ENCODE assay signal across 1 cellular context in genomic region chr20:44393608-44394519, GRCh38.
TF ChIP-seq lines count a peak whose summit lies in the region.

No MANE protein-coding gene starts in this region.

TF ChIP-seq in HepG2, 621 proteins besides CTCF, POLR2A, EP300 and RAD21 (continued from another document and continues in another):
- no peak; the same call in 1 of the 2 replicates for TF ChIP-seq ZNF142 (CRISPR knock-in tag; IDR thresholded peaks at IDR 0.05)
- no peak for TF ChIP-seq HNRNPL (IDR thresholded peaks at IDR 0.05; ENCODE audit: low read depth, low read length)
- no peak for TF ChIP-seq ZFY (CRISPR knock-in tag; IDR thresholded peaks at IDR 0.05)
- TF ChIP-seq ZNF83 (CRISPR knock-in tag; IDR thresholded peaks at IDR 0.05; ENCODE audit: borderline replicate concordance), result no peak
- TF ChIP-seq LCORL (IDR thresholded peaks at IDR 0.05), result no peak
- no peak for TF ChIP-seq LCORL (CRISPR knock-in tag; IDR thresholded peaks at IDR 0.05)
- no peak for TF ChIP-seq ZBTB3 (CRISPR knock-in tag; IDR thresholded peaks at IDR 0.05; ENCODE audit: borderline replicate concordance, low read depth)
- no peak; the same call in 1 of the 2 replicates for TF ChIP-seq PHF20 (CRISPR knock-in tag; IDR thresholded peaks at IDR 0.05)
- TF ChIP-seq JDP2 (CRISPR knock-in tag; IDR thresholded peaks at IDR 0.05; ENCODE audit: borderline replicate concordance), result no peak
- TF ChIP-seq HNRNPK (IDR thresholded peaks at IDR 0.05; ENCODE audit: low read depth, low read length, poor library complexity, severe bottlenecking), result no peak
- TF ChIP-seq SYNCRIP (IDR thresholded peaks at IDR 0.05; ENCODE audit: insufficient read depth, low read depth, low read length), result no peak
- no peak for TF ChIP-seq HDAC6 (IDR thresholded peaks at IDR 0.05; ENCODE audit: low read depth, low read length)
- no peak for TF ChIP-seq IRX3 (CRISPR knock-in tag; IDR thresholded peaks at IDR 0.05; ENCODE audit: borderline replicate concordance, low read depth)
- peak; percentile 22; the same call in 1 of the 2 replicates for TF ChIP-seq ZNF329 (CRISPR knock-in tag; IDR thresholded peaks at IDR 0.05; ENCODE audit: low read depth)
- TF ChIP-seq STAT6 (CRISPR knock-in tag; IDR thresholded peaks at IDR 0.05; ENCODE audit: borderline replicate concordance), result 0 out of 2 replicates have a peak, but pooled peaks have one; percentile 5
- no peak for TF ChIP-seq EED (CRISPR knock-in tag; IDR thresholded peaks at IDR 0.05)
- no peak; the same call in 1 of the 2 replicates for TF ChIP-seq KLF12 (CRISPR knock-in tag; IDR thresholded peaks at IDR 0.05; ENCODE audit: borderline replicate concordance)
- TF ChIP-seq ZNF33A (CRISPR knock-in tag; IDR thresholded peaks at IDR 0.05; ENCODE audit: borderline replicate concordance), result no peak
- no peak for TF ChIP-seq ZNF552 (CRISPR knock-in tag; IDR thresholded peaks at IDR 0.05; ENCODE audit: borderline replicate concordance)
- TF ChIP-seq ZBTB44 (CRISPR knock-in tag; IDR thresholded peaks at IDR 0.05), result no peak
- TF ChIP-seq HES4 (CRISPR knock-in tag; IDR thresholded peaks at IDR 0.05; ENCODE audit: borderline replicate concordance), result no peak
- no peak for TF ChIP-seq NCOA5 (CRISPR knock-in tag; IDR thresholded peaks at IDR 0.05)
- TF ChIP-seq ZNF331 (CRISPR knock-in tag; IDR thresholded peaks at IDR 0.05), result no peak
- TF ChIP-seq POGK (CRISPR knock-in tag; conservative IDR thresholded peaks at IDR 0.05), result no peak
- TF ChIP-seq ZNF101 (CRISPR knock-in tag; IDR thresholded peaks at IDR 0.05; ENCODE audit: borderline replicate concordance, low read depth), result no peak
- TF ChIP-seq BRF2 (CRISPR knock-in tag; IDR thresholded peaks at IDR 0.05), result no peak
- no peak for TF ChIP-seq ZBTB7A (CRISPR knock-in tag; IDR thresholded peaks at IDR 0.05)
- no peak for TF ChIP-seq ARHGAP35 (CRISPR knock-in tag; IDR thresholded peaks at IDR 0.05; ENCODE audit: borderline replicate concordance)
- no peak for TF ChIP-seq ESRRA (CRISPR knock-in tag; IDR thresholded peaks at IDR 0.05; ENCODE audit: low read depth)
- TF ChIP-seq MNT (IDR thresholded peaks at IDR 0.05), result no peak
- no peak for TF ChIP-seq FOXP1 (IDR thresholded peaks at IDR 0.05)
- no peak for TF ChIP-seq FOXP1 (CRISPR knock-in tag; IDR thresholded peaks at IDR 0.05)
- TF ChIP-seq ZNF33B (CRISPR knock-in tag; IDR thresholded peaks at IDR 0.05), result no peak
- no peak for TF ChIP-seq THAP9 (CRISPR knock-in tag; IDR thresholded peaks at IDR 0.05; ENCODE audit: borderline replicate concordance)
- TF ChIP-seq SMAD1 (CRISPR knock-in tag; IDR thresholded peaks at IDR 0.05; ENCODE audit: borderline replicate concordance, low read depth), result 0 out of 2 replicates have a peak, but pooled peaks have one; percentile 14
- no peak for TF ChIP-seq ZNF598 (CRISPR knock-in tag; IDR thresholded peaks at IDR 0.05; ENCODE audit: borderline replicate concordance)
- no peak for TF ChIP-seq ZNF18 (CRISPR knock-in tag; IDR thresholded peaks at IDR 0.05; ENCODE audit: insufficient replicate concordance)
- no peak for TF ChIP-seq GLI4 (CRISPR knock-in tag; IDR thresholded peaks at IDR 0.05; ENCODE audit: borderline replicate concordance)
- TF ChIP-seq ZNF124 (CRISPR knock-in tag; IDR thresholded peaks at IDR 0.05), result no peak
- TF ChIP-seq ZNF530 (CRISPR knock-in tag; IDR thresholded peaks at IDR 0.05; ENCODE audit: low read depth), result no peak
- peak; percentile 27; the same call in 1 of the 2 replicates for TF ChIP-seq ZNF644 (CRISPR knock-in tag; IDR thresholded peaks at IDR 0.05; ENCODE audit: low read depth)
- 0 out of 2 replicates have a peak, but pooled peaks have one; percentile 28 for TF ChIP-seq TFDP2 (CRISPR knock-in tag; IDR thresholded peaks at IDR 0.05)
- TF ChIP-seq ZNF224 (CRISPR knock-in tag; IDR thresholded peaks at IDR 0.05), result no peak
